Comparison of ENCODE assay signal across 17 cellular contexts in genomic region chr12:88056571-88056970, GRCh38. TPM values are rescaled to one million over a fixed set of nuclear protein-coding genes. Genes with fewer than 3 reads are reported as not detected.
DNase-seq lines count a peak whose midpoint lies in the region; ATAC-seq and TF ChIP-seq lines count a peak whose summit lies in the region.
"Had no signal": no experiment of that assay in that cellular context is flagged by ENCODE, and none has a peak within 500 bp of the region (broad histone marks: within the 10 kb centered on the region; RNA-seq: fewer than 3 reads in every experiment).

No MANE protein-coding gene starts in this region.

- no peaks in the 10 kb centered on the region for H3F3A ChIP-seq in PC-3 (ENCODE audit: low read length, unreplicated experiment)

- H3K4me1 ChIP-seq in PC-3 (ENCODE audit: insufficient read depth, low read length) (no peaks in the 10 kb centered on the region), Peyer's patch (no peaks in the 10 kb centered on the region)
- no peaks in the 10 kb centered on the region for H3K4me1 ChIP-seq in naive thymus-derived CD4-positive, alpha-beta T cell (ENCODE audit: control insufficient read depth in 2 of 2, insufficient read depth in 2 of 2, low read length in 2 of 2)
- H3K4me1 ChIP-seq: BLaER1 treated with 17β-estradiol and CSF1 and Interleukin-3, amounts not matched to agents 10 nM and 100 nM had no signal

- H3K9me3 ChIP-seq in PC-3 (ENCODE audit: low read length) (no peaks in the 10 kb centered on the region), Peyer's patch (no peaks in the 10 kb centered on the region)
- H3K9me3 ChIP-seq in naive thymus-derived CD4-positive, alpha-beta T cell (ENCODE audit: control insufficient read depth in 2 of 3, low read length in 3 of 3) = no peaks in the 10 kb centered on the region
- H3K9me3 ChIP-seq: BLaER1 treated with 17β-estradiol and CSF1 and Interleukin-3, amounts not matched to agents 10 nM and 100 nM had no signal

- no TSS peak for BruUV-seq in PC-3 (replicated peaks; lab: Mats Ljungman, UMichigan)

- no peaks in the 10 kb centered on the region for H4K20me1 ChIP-seq in PC-3 (ENCODE audit: low read length)

- ATAC-seq in activated naive CD4-positive, alpha-beta T cell treated with anti-CD3 and anti-CD28 coated beads, Interleukin-2, amount 50 U/mL, for 72 hours = no peak
- ATAC-seq in PC-3 (no peak), HG03439 (IDR thresholded peaks at IDR 0.05; ENCODE audit: unreplicated experiment) (no peak)
- no peak for ATAC-seq in naive thymus-derived CD4-positive, alpha-beta T cell
- ATAC-seq: GM12878 had no signal

- no peak overlapping the region for H3K9ac ChIP-seq in PC-3 (ENCODE audit: low read length)
- H3K9ac ChIP-seq: BLaER1 treated with 17β-estradiol and CSF1 and Interleukin-3, amounts not matched to agents 10 nM and 100 nM; GM23248 had no signal

- H3K4me1 Mint-ChIP-seq in activated naive CD4-positive, alpha-beta T cell treated with anti-CD3 and anti-CD28 coated beads, Interleukin-2, amount 50 U/mL, for 24 hours = no peaks in the 10 kb centered on the region
- H3K4me1 Mint-ChIP-seq in naive thymus-derived CD4-positive, alpha-beta T cell = no peaks in the 10 kb centered on the region
- H3K4me1 Mint-ChIP-seq: CD4-positive, CD25-positive, alpha-beta regulatory T cell had no signal

- H3K36me3 ChIP-seq in PC-3 (ENCODE audit: low read depth, low read length) = peaks cover 22% of the 10 kb centered on the region; the same call in 1 of the 2 replicates
- peaks cover 0 to 36% (median 0%) of the 10 kb centered on the region in 3 experiments for H3K36me3 ChIP-seq in naive thymus-derived CD4-positive, alpha-beta T cell (ENCODE audit: control insufficient read depth in 2 of 3, insufficient read depth in 3 of 3, low read length in 3 of 3)
- H3K36me3 ChIP-seq in Peyer's patch = peaks cover 0 to 39% (median 0%) of the 10 kb centered on the region in 3 donors

- H3K4me3 Mint-ChIP-seq in activated naive CD4-positive, alpha-beta T cell treated with anti-CD3 and anti-CD28 coated beads, Interleukin-2, amount 50 U/mL, for 24 hours = no peak overlapping the region
- H3K4me3 Mint-ChIP-seq in naive thymus-derived CD4-positive, alpha-beta T cell = no peak overlapping the region
- H3K4me3 Mint-ChIP-seq: CD4-positive, CD25-positive, alpha-beta regulatory T cell had no signal

- H3K27ac ChIP-seq in PC-3 (ENCODE audit: low read length) = no peak overlapping the region
- no peak overlapping the region for H3K27ac ChIP-seq in naive thymus-derived CD4-positive, alpha-beta T cell (ENCODE audit: low read depth, low read length)
- no peak overlapping the region for H3K27ac ChIP-seq in Peyer's patch
- H3K27ac ChIP-seq: BLaER1 treated with 17β-estradiol and CSF1 and Interleukin-3, amounts not matched to agents 10 nM and 100 nM; GM23248 had no signal

- H3K4me3 ChIP-seq in PC-3 (ENCODE audit: low read length) = no peak overlapping the region
- no peak overlapping the region for H3K4me3 ChIP-seq in naive thymus-derived CD4-positive, alpha-beta T cell (ENCODE audit: low read length)
- no peak overlapping the region for H3K4me3 ChIP-seq in Peyer's patch
- H3K4me3 ChIP-seq: BLaER1 treated with 17β-estradiol and CSF1 and Interleukin-3, amounts not matched to agents 10 nM and 100 nM; GM12878; GM23248 had no signal

- H3K36me3 Mint-ChIP-seq in activated naive CD4-positive, alpha-beta T cell treated with anti-CD3 and anti-CD28 coated beads, Interleukin-2, amount 50 U/mL, for 24 hours = peaks cover 10% of the 10 kb centered on the region
- H3K36me3 Mint-ChIP-seq in activated naive CD4-positive, alpha-beta T cell treated with anti-CD3 and anti-CD28 coated beads, Interleukin-2, amount 50 U/mL, for 72 hours = peaks cover 0 to 12% of the 10 kb centered on the region in 2 donors
- peaks cover 6 to 40% (median 16%) of the 10 kb centered on the region in 5 donors for H3K36me3 Mint-ChIP-seq in naive thymus-derived CD4-positive, alpha-beta T cell

- H3K9me3 Mint-ChIP-seq in activated naive CD4-positive, alpha-beta T cell treated with anti-CD3 and anti-CD28 coated beads, Interleukin-2, amount 50 U/mL, for 24 hours = no peaks in the 10 kb centered on the region
- no peaks in the 10 kb centered on the region for H3K9me3 Mint-ChIP-seq in activated naive CD4-positive, alpha-beta T cell treated with anti-CD3 and anti-CD28 coated beads, Interleukin-2, amount 50 U/mL, for 72 hours
- no peaks in the 10 kb centered on the region for H3K9me3 Mint-ChIP-seq in naive thymus-derived CD4-positive, alpha-beta T cell
- H3K9me3 Mint-ChIP-seq: CD4-positive, CD25-positive, alpha-beta regulatory T cell had no signal

- CTCF ChIA-PET in PC-3 (lab: Charles Lee) = no interaction called here
- CTCF ChIA-PET in naive thymus-derived CD4-positive, alpha-beta T cell (lab: Charles Lee) = no interaction called here

- intact Hi-C loops in PC-3 (cut with micrococcal nuclease) = loop anchor here (10.0 kb wide), 1 partner anchor 102 kb away; no protein-coding TSS in a partner anchor
- intact Hi-C loops in naive thymus-derived CD4-positive, alpha-beta T cell (cut with micrococcal nuclease) = no loop called here

- no peaks in the 10 kb centered on the region for H3K27me3 Mint-ChIP-seq in activated naive CD4-positive, alpha-beta T cell treated with anti-CD3 and anti-CD28 coated beads, Interleukin-2, amount 50 U/mL, for 24 hours
- H3K27me3 Mint-ChIP-seq in naive thymus-derived CD4-positive, alpha-beta T cell = no peaks in the 10 kb centered on the region
- H3K27me3 Mint-ChIP-seq: CD4-positive, CD25-positive, alpha-beta regulatory T cell had no signal

- DNase-seq in activated naive CD4-positive, alpha-beta T cell treated with anti-CD3 and anti-CD28 coated beads, Interleukin-2, amount 50 U/mL, for 72 hours (ENCODE audit: low spot score in 2 of 2) = no peak
- DNase-seq in PC-3 (peak; percentile 8), NCI-H2196 (lab: John Stamatoyannopoulos, UW; ENCODE audit: unreplicated experiment) (no peak), Peyer's patch (no peak)
- DNase-seq in naive thymus-derived CD4-positive, alpha-beta T cell = no peak
- DNase-seq: ACHN; CD4-positive, CD25-positive, alpha-beta regulatory T cell; DMS79; GM23248; H7; KBM-7 had no signal

- no peaks in the 10 kb centered on the region for H3K79me2 ChIP-seq in PC-3 (ENCODE audit: low read length)

- H2AFZ ChIP-seq in PC-3 (ENCODE audit: low read length) = no peak overlapping the region
- H2AFZ ChIP-seq: GM23248 had no signal

- no peaks in the 10 kb centered on the region for H3K9me2 ChIP-seq in PC-3 (replicated peaks; ENCODE audit: low read length)

- no peak overlapping the region for H3K4me2 ChIP-seq in PC-3 (ENCODE audit: low read length)
- H3K4me2 ChIP-seq: BLaER1 treated with 17β-estradiol and CSF1 and Interleukin-3, amounts not matched to agents 10 nM and 100 nM had no signal

- H3K27me3 ChIP-seq in PC-3 (ENCODE audit: low read length) = no peaks in the 10 kb centered on the region
- no peaks in the 10 kb centered on the region for H3K27me3 ChIP-seq in naive thymus-derived CD4-positive, alpha-beta T cell (ENCODE audit: control insufficient read depth in 2 of 2, insufficient read depth in 2 of 2, low read length in 2 of 2)
- no peaks in the 10 kb centered on the region for H3K27me3 ChIP-seq in Peyer's patch
- H3K27me3 ChIP-seq: BLaER1 treated with 17β-estradiol and CSF1 and Interleukin-3, amounts not matched to agents 10 nM and 100 nM had no signal

- TF ChIP-seq CTCF in PC-3 (conservative IDR thresholded peaks at IDR 0.05; ENCODE audit: low read depth, low read length) = no peak
- TF ChIP-seq CTCF in Peyer's patch (IDR thresholded peaks at IDR 0.05) = no peak

- no peak for TF ChIP-seq POLR2A in Peyer's patch (IDR thresholded peaks at IDR 0.05)

- POLR2A ChIA-PET in PC-3 (lab: Charles Lee; ENCODE audit: unreplicated experiment) = no interaction called here
- POLR2A ChIA-PET in naive thymus-derived CD4-positive, alpha-beta T cell (lab: Charles Lee) = no interaction called here

- peak overlapping the region; percentile 20 for H3K27ac Mint-ChIP-seq in activated naive CD4-positive, alpha-beta T cell treated with anti-CD3 and anti-CD28 coated beads, Interleukin-2, amount 50 U/mL, for 24 hours
- H3K27ac Mint-ChIP-seq in activated naive CD4-positive, alpha-beta T cell treated with anti-CD3 and anti-CD28 coated beads, Interleukin-2, amount 50 U/mL, for 72 hours = no peak overlapping the region
- peak overlapping the region in 6 of 9 donors; percentile 3 to 42 (median 31) for H3K27ac Mint-ChIP-seq in naive thymus-derived CD4-positive, alpha-beta T cell

RNA-seq across cellular contexts. Expression of gene C12orf50, which starts 27.4 kb away (rescaled TPM):
- under 1 TPM; 0.07 to 0.18 TPM for total RNA-seq in activated naive CD4-positive, alpha-beta T cell treated with anti-CD3 and anti-CD28 coated beads, Interleukin-2, amount 50 U/mL, for 72 hours
- total RNA-seq in PC-3 (2014; rRNA removed) = not detected in 2 replicates
- under 1 TPM in 3 of 5 experiments, not detected in 2; 0.11 to 0.16 (median 0.12) TPM for total RNA-seq in naive thymus-derived CD4-positive, alpha-beta T cell
- polyA plus RNA-seq in naive thymus-derived CD4-positive, alpha-beta T cell = not detected
- total RNA-seq in Peyer's patch = not detected
- total RNA-seq: A172, G401, GM23248, H7 had no signal
- polyA plus RNA-seq: CD4-positive, CD25-positive, alpha-beta regulatory T cell; GM23248 had no signal

Comparison
In these comparisons a context has a peak if more than half of its experiments do, and no peak if none do; other contexts are left out.
1. H3K27ac Mint-ChIP-seq: peak in activated naive CD4-positive, alpha-beta T cell treated with anti-CD3 and anti-CD28 coated beads, Interleukin-2, amount 50 U/mL, for 24 hours (single experiment) and naive thymus-derived CD4-positive, alpha-beta T cell (6 of 9); none in activated naive CD4-positive, alpha-beta T cell treated with anti-CD3 and anti-CD28 coated beads, Interleukin-2, amount 50 U/mL, for 72 hours (0 of 2).